ENCODE assay signal across 10 cellular contexts in the genomic region with DNA sequence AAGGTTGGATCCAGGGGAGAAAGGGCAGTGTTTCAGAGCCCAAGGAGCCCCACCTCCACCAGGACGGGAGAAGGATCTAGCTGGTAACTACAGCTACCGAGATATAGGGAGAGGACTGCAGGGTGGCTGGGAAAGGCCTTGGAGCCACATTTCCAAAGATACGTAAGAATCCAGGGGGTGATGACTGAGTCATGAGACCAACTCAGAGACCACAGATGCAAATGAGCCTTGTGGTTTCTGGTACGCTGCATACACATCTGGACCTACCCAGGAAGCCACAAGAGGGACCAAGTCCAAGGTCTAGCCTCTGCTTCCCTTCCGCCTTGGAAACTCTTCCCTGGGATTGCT. TPM values are rescaled to one million over a fixed set of nuclear protein-coding genes. Genes with fewer than 3 reads are reported as not detected.
A peak's percentile ranks its signal among the peaks of the same experiment; 100 is the strongest.
DNase-seq lines count a peak whose midpoint lies in the region; ATAC-seq and TF ChIP-seq lines count a peak whose summit lies in the region.
"Had no signal": no experiment of that assay in that cellular context is flagged by ENCODE, and none has a peak within 500 bp of the region (broad histone marks: within the 10 kb centered on the region; RNA-seq: fewer than 3 reads in every experiment).

No MANE protein-coding gene starts in this region.

- no peak overlapping the region for H2BK15ac ChIP-seq in H9 (ENCODE audit: low read depth, low read length)

- no peak overlapping the region for H3K56ac ChIP-seq in H9 (ENCODE audit: insufficient read length, low read depth, low read length)

- no peak overlapping the region for H3K4me2 ChIP-seq in mammary epithelial cell (ENCODE audit: insufficient read depth, low read depth, low read length)
- H3K4me2 ChIP-seq in H9 (ENCODE audit: insufficient read depth, insufficient read length, low read length): no peak overlapping the region
- H3K4me2 ChIP-seq: KMS-11 had no signal

- H3K4me3 Mint-ChIP-seq in H9: no peak overlapping the region
- H3K4me3 Mint-ChIP-seq: T-helper 17 cell had no signal

- H2AFZ ChIP-seq in mammary epithelial cell (ENCODE audit: low read depth, low read length) (no peak overlapping the region), H9 (ENCODE audit: low read length) (no peak overlapping the region)

- no peaks in the 10 kb centered on the region for H3K23me2 ChIP-seq in H9 (ENCODE audit: insufficient read length, low read depth, low read length, poor library complexity, severe bottlenecking)

- no peaks in the 10 kb centered on the region for H3K79me1 ChIP-seq in H9 (ENCODE audit: insufficient read depth, low read depth, low read length, poor library complexity, severe bottlenecking)

- H4K5ac ChIP-seq in H9 (ENCODE audit: insufficient read length, low read depth, low read length): no peak overlapping the region

- no peak overlapping the region for H3K18ac ChIP-seq in H9 (ENCODE audit: insufficient read length, low read depth, low read length)

- intact Hi-C loops in mammary epithelial cell (cut with micrococcal nuclease): loop anchor here (2.0 to 10.0 kb wide), 2 partner anchors 14 to 446 kb away; a partner anchor contains a TSS

- H2BK20ac ChIP-seq in H9 (ENCODE audit: low read depth, low read length, poor library complexity, severe bottlenecking): no peak overlapping the region

- no peaks in the 10 kb centered on the region; a peak in 2 of 5 replicates for H3K9me3 Mint-ChIP-seq in H9

- peaks cover 5% of the 10 kb centered on the region for H3K27me3 Mint-ChIP-seq in H9 (ENCODE audit: low read depth)

- peak overlapping the region in 1 of 3 experiments; percentile 87; a peak in 2 of 7 replicates for H3K27ac Mint-ChIP-seq in H9
- H3K27ac Mint-ChIP-seq: T-helper 17 cell had no signal

- H3K36me3 ChIP-seq in mammary epithelial cell (ENCODE audit: insufficient read depth, low read length): no peaks in the 10 kb centered on the region

- no peak overlapping the region for H3K4me3 ChIP-seq in mammary epithelial cell (replicated peaks in 1 of 3; ENCODE audit: insufficient read depth in 1 of 3, low read depth in 2 of 3, low read length in 3 of 3)
- H3K4me3 ChIP-seq in skeletal muscle cell (ENCODE audit: low read depth, low read length): no peak overlapping the region

- H3K14ac ChIP-seq in H9 (ENCODE audit: insufficient read depth, low read length): no peak overlapping the region

- H3K27ac ChIP-seq in mammary epithelial cell (ENCODE audit: insufficient read depth, low read depth, low read length): no peak overlapping the region
- no peak overlapping the region for H3K27ac ChIP-seq in H9 (ENCODE audit: insufficient read length, low read depth, low read length)
- H3K27ac ChIP-seq: KMS-11 had no signal

- peaks cover 8 to 21% (median 12%) of the 10 kb centered on the region in 3 experiments for H3K36me3 Mint-ChIP-seq in H9 (ENCODE audit: insufficient read depth in 1 of 3, low read depth in 3 of 3)

- H2BK12ac ChIP-seq in H9 (ENCODE audit: insufficient read length, low read depth, low read length): no peak overlapping the region

- no peak overlapping the region for H2AK5ac ChIP-seq in H9 (ENCODE audit: insufficient read length, low read length)

- H3K9me3 ChIP-seq in mammary epithelial cell (replicated peaks; ENCODE audit: insufficient read depth, low read length): no peaks in the 10 kb centered on the region
- no peaks in the 10 kb centered on the region for H3K9me3 ChIP-seq in H9 (ENCODE audit: control insufficient read depth, low read depth, low read length)

- no peak overlapping the region for H3K23ac ChIP-seq in H9 (ENCODE audit: insufficient read length, low read depth, low read length)

- peak; percentile 97 for DNase-seq in LHCN-M2 (ENCODE audit: low read depth)
- peak; percentile 75 for DNase-seq in mammary epithelial cell
- DNase-seq in skeletal muscle cell (ENCODE audit: low read depth): peak; percentile 97
- no peak for DNase-seq in putamen (ENCODE audit: low spot score)
- no peak for DNase-seq in GM19240 (ENCODE audit: insufficient read length, low spot score)
- DNase-seq in H9: no peak
- DNase-seq: T-helper 17 cell had no signal

- H3K4me1 ChIP-seq in mammary epithelial cell (ENCODE audit: insufficient read depth, low read length): peaks cover 6% of the 10 kb centered on the region
- H3K4me1 ChIP-seq in H9 (ENCODE audit: insufficient read depth, low read length): peaks cover 9% of the 10 kb centered on the region; the same call in 1 of the 2 replicates

- in situ Hi-C loops in mammary epithelial cell (cut with MboI; ENCODE audit: low sequenced_read_pairs in 2 of 2): no loop called here

- H2BK120ac ChIP-seq in H9 (ENCODE audit: low read depth, low read length, poor library complexity, severe bottlenecking): no peak overlapping the region

- no peak overlapping the region for H3K4ac ChIP-seq in H9 (ENCODE audit: low read depth, low read length)

- no peak overlapping the region for H2BK5ac ChIP-seq in H9 (ENCODE audit: insufficient read length, low read length)

- H4K20me1 ChIP-seq in mammary epithelial cell (ENCODE audit: insufficient read depth, low read length): no peaks in the 10 kb centered on the region
- no peaks in the 10 kb centered on the region for H4K20me1 ChIP-seq in H9 (ENCODE audit: control insufficient read depth, insufficient read depth, insufficient read length)

- ATAC-seq in GM18867 (IDR thresholded peaks at IDR 0.05; ENCODE audit: unreplicated experiment) (peak; percentile 53), GM18502 (IDR thresholded peaks at IDR 0.05; ENCODE audit: poor library complexity, unreplicated experiment) (no peak)
- ATAC-seq: T-helper 17 cell had no signal

- H4K91ac ChIP-seq in H9 (ENCODE audit: insufficient read length, low read depth, low read length): no peak overlapping the region

- H3K27me3 ChIP-seq in mammary epithelial cell (ENCODE audit: insufficient read depth, low read length) (peaks cover 2% of the 10 kb centered on the region), H9 (ENCODE audit: insufficient read depth, low read length) (no peaks in the 10 kb centered on the region)

- H3T11ph ChIP-seq in H9 (ENCODE audit: low read length): no peak overlapping the region

- H3K4me1 Mint-ChIP-seq in H9: peaks cover 45 to 56% of the 10 kb centered on the region in 2 experiments

- TF ChIP-seq CTCF in mammary epithelial cell (conservative IDR thresholded peaks at IDR 0.05 in 1 of 2, IDR thresholded peaks at IDR 0.05 in 1 of 2; ENCODE audit: extremely low read depth in 1 of 2, insufficient read depth in 1 of 2, low read depth in 1 of 2, low read length in 2 of 2) (no peak), H9 (conservative IDR thresholded peaks at IDR 0.05) (no peak)

- BruUV-seq in mammary epithelial cell (replicated peaks; lab: Mats Ljungman, UMichigan): no TSS peak

- CTCF ChIA-PET in mammary epithelial cell (lab: Charles Lee; ENCODE audit: low non-redundant PET): interaction anchor here (0.7 kb wide), 1 partner anchor 239 kb away, joined by 3 read pairs; no protein-coding TSS in a partner anchor

- no peaks in the 10 kb centered on the region for H3K79me2 ChIP-seq in mammary epithelial cell (ENCODE audit: insufficient read depth, low read length)
- no peaks in the 10 kb centered on the region; the same call in 1 of the 2 replicates for H3K79me2 ChIP-seq in H9 (ENCODE audit: insufficient read depth, low read length)

- H3K9ac ChIP-seq in mammary epithelial cell (ENCODE audit: insufficient read depth, low read length) (no peak overlapping the region), H9 (ENCODE audit: extremely low read depth, insufficient read length, low read length) (no peak overlapping the region)
- H3K9ac ChIP-seq: KMS-11 had no signal

- dilution Hi-C loops in mammary epithelial cell (cut with HindIII; ENCODE audit: low sequenced_read_pairs): no loop called here

- H4K8ac ChIP-seq in H9 (replicated peaks; ENCODE audit: insufficient read length, low read depth, low read length): no peak overlapping the region

- WGBS in mammary epithelial cell (ENCODE audit: low coverage, missing lambda C conversion rate): 48% methylated on average over 4 of the region's 5 CpGs
- WGBS in H9 (ENCODE audit: extremely low coverage, insufficient read length, low lambda C conversion rate): no CpG with 5 or more reads among the region's 5 CpGs

RNA-seq across cellular contexts. Expression of a gene that starts 13.5 kb away (rescaled TPM):
- total RNA-seq in LHCN-M2 (2014; rRNA removed) (6.5 and 7.7 TPM in 2 replicates), mammary epithelial cell (1 to 10 TPM in 1 of 2 donors, under 1 TPM in 1; 0.09 to 1.3 TPM), H9 (2021) (19.8 and 21.7 TPM in 2 replicates)
- polyA plus RNA-seq in LHCN-M2 (2012): 7.5 TPM
- 0.05 TPM for polyA plus RNA-seq in mammary epithelial cell
- polyA minus RNA-seq in mammary epithelial cell: not detected

RNA-seq across cellular contexts. Expression of a gene that starts 31.5 kb away (rescaled TPM):
- total RNA-seq in LHCN-M2 (2014; rRNA removed) (not detected in 2 replicates), mammary epithelial cell (not detected), H9 (2021) (17.9 and 18.9 TPM in 2 replicates)
- 0.10 TPM for polyA plus RNA-seq in LHCN-M2 (2012)
- not detected for polyA plus RNA-seq in mammary epithelial cell
- not detected for polyA minus RNA-seq in mammary epithelial cell
- total RNA-seq: T-helper 17 cell had no signal

Comparison
In these comparisons a context has a peak if more than half of its experiments do, and no peak if none do; other contexts are left out.
1. DNase-seq: peak in LHCN-M2 (single experiment), mammary epithelial cell (single experiment) and skeletal muscle cell (single experiment); none in putamen (single experiment), GM19240 (single experiment) and H9 (single experiment).
2. RNA of a gene that starts 31.5 kb away (total RNA-seq): 17.9 to 18.9 TPM in H9; not detected in LHCN-M2 and not detected in mammary epithelial cell; every median in the first group is over 10 times any median in the second.